Comparison of ENCODE assay signal across 23 cellular contexts in the genomic region with DNA sequence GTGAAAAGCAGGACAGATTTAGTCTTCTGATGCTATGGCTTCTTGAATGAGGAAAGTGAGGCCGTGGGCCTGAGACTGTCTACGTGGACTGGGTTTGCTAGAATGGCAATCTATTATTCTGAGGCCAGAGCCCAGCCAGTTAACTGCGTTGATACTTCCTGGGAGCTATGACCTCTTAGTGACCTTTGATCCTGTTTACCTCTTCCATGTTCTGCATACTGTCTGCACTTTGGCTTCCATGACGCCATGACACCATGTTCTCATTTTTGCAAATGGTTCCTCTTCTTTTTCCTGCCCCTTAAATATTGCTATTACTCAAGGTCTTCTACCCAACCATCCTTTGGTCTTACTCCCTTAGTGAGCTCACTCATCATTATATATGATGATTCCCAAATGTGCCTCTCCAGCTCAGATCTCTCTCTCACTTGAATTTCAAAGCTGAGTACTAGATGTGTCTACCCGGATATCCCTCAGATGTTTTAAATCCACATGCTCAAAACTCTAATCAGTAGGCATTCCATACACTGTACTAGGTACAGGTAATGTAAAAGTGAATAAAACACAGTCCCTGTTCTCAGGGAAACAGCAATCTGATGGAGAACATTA.
"Had no signal": no experiment of that assay in that cellular context is flagged by ENCODE, and none has a peak within 500 bp of the region (broad histone marks: within the 10 kb centered on the region; RNA-seq: fewer than 3 reads in every experiment).

No MANE protein-coding gene starts in this region.

- H3K4me3 ChIP-seq: adrenal gland, Peyer's patch, SJSA1 had no signal

- H3K4me1 ChIP-seq: SJSA1 had no signal

- H3K27ac ChIP-seq: adrenal gland, Peyer's patch, RWPE1, SJSA1 had no signal

- ATAC-seq: activated CD4-positive, CD25-positive, alpha-beta regulatory T cell treated with anti-CD3 and anti-CD28 coated beads, Interleukin-2, amount 50 U/mL, for 24 hours; activated CD8-positive, alpha-beta T cell treated with anti-CD3 and anti-CD28 coated beads, Interleukin-2, amount 10 ng/mL, durations not matched to agents 7 days and 5 days had no signal

- H3K27me3 ChIP-seq: adrenal gland, Peyer's patch had no signal

- DNase-seq: activated CD4-positive, alpha-beta T cell treated with anti-CD3 and anti-CD28 coated beads for 48 hours; activated CD4-positive, alpha-beta T cell treated with anti-CD3 and anti-CD28 coated beads, Interleukin-2, amount 50 U/mL, for 4 hours; activated CD8-positive, alpha-beta memory T cell treated with anti-CD3 and anti-CD28 coated beads, Interleukin-2, amount 50 U/mL, for 48 hours; activated CD8-positive, alpha-beta T cell treated with anti-CD3 and anti-CD28 coated beads, Interleukin-2, amount 10 ng/mL, durations not matched to agents 7 days and 5 days; activated naive CD4-positive, alpha-beta T cell treated with anti-CD3 and anti-CD28 coated beads, Interleukin-2, amount 50 U/mL, for 16 hours; activated naive CD8-positive, alpha-beta T cell treated with anti-CD3 and anti-CD28 coated beads, Interleukin-2, amount 10 ng/mL, durations not matched to agents 7 days and 5 days; activated T-cell treated with anti-CD3 and anti-CD28 coated beads, Interleukin-2, amount 50 U/mL, for 1 hour; adrenal gland; anterior cingulate cortex; MM.1S; NCI-H1048; NCI-H146; NCI-H187 treated with DMSO at 0.1 percent for 48 hours; NCI-H2081 treated with DMSO at 0.1 percent for 48 hours; NCI-H345; NCI-H510A; NCI-H526 treated with DMSO at 0.1 percent for 48 hours; NK-92 treated with Interleukin-12 subunit alpha and Interleukin-12 subunit beta, amount 100 ng/mL, for 24 hours; Peyer's patch; SHP77 had no signal

- H3K9me3 ChIP-seq: adrenal gland, Peyer's patch, SJSA1 had no signal

- H3K36me3 ChIP-seq: adrenal gland, Peyer's patch, SJSA1 had no signal
